Comparison of ENCODE assay signal across 1 cellular context in genomic region chrX:9842541-9842940, GRCh38.
TF ChIP-seq lines count a peak whose summit lies in the region.

No MANE protein-coding gene starts in this region.

TF ChIP-seq in HepG2, 621 proteins besides CTCF, POLR2A, EP300 and RAD21:
- TF ChIP-seq CREB3 (CRISPR knock-in tag; IDR thresholded peaks at IDR 0.05) (no peak), RFXAP (CRISPR knock-in tag; IDR thresholded peaks at IDR 0.05; ENCODE audit: borderline replicate concordance) (no peak), DNMT1 (CRISPR knock-in tag; IDR thresholded peaks at IDR 0.05) (no peak), ZNF33A (CRISPR knock-in tag; IDR thresholded peaks at IDR 0.05; ENCODE audit: borderline replicate concordance) (no peak), SP4 (CRISPR knock-in tag; IDR thresholded peaks at IDR 0.05) (no peak), ZNF124 (CRISPR knock-in tag; IDR thresholded peaks at IDR 0.05) (no peak), ZFP36 (IDR thresholded peaks at IDR 0.05; ENCODE audit: borderline replicate concordance, low read depth, low read length, partially characterized antibody) (no peak), ZBTB26 (CRISPR knock-in tag; IDR thresholded peaks at IDR 0.05; ENCODE audit: borderline replicate concordance) (no peak), ZNF644 (CRISPR knock-in tag; IDR thresholded peaks at IDR 0.05; ENCODE audit: low read depth) (no peak), KLF9 (CRISPR knock-in tag; IDR thresholded peaks at IDR 0.05; ENCODE audit: low read depth) (no peak), HOXA7 (CRISPR knock-in tag; IDR thresholded peaks at IDR 0.05) (no peak), ZBTB7A (CRISPR knock-in tag; IDR thresholded peaks at IDR 0.05) (no peak), ZNF878 (CRISPR knock-in tag; IDR thresholded peaks at IDR 0.05) (no peak), TEF (CRISPR knock-in tag; IDR thresholded peaks at IDR 0.05) (no peak)
